10 cellular contexts compared by ENCODE assay signal in genomic region chr6:166258854-166259276, GRCh38. TPM values are rescaled to one million over a fixed set of nuclear protein-coding genes. Genes with fewer than 3 reads are reported as not detected.
DNase-seq lines count a peak whose midpoint lies in the region; ATAC-seq and TF ChIP-seq lines count a peak whose summit lies in the region.
"Had no signal": no experiment of that assay in that cellular context is flagged by ENCODE, and none has a peak within 500 bp of the region (broad histone marks: within the 10 kb centered on the region; RNA-seq: fewer than 3 reads in every experiment).

No MANE protein-coding gene starts in this region.

- peaks cover 52% of the 10 kb centered on the region for H3K27me3 Mint-ChIP-seq in T-helper 17 cell

- H3K27ac ChIP-seq in upper lobe of left lung, result peak overlapping the region; percentile 69 to 84 (median 76)

- no peak overlapping the region for H3K4me3 Mint-ChIP-seq in T-helper 17 cell

- H3K36me3 ChIP-seq in upper lobe of left lung, result no peaks in the 10 kb centered on the region

- 47 to 55% methylated on average over 10 of the region's 10 CpGs for WGBS in upper lobe of left lung, 2 donors

- peak in 1 of 4 donors; percentile 73 for TF ChIP-seq POLR2A in upper lobe of left lung (IDR thresholded peaks at IDR 0.05)

- DNase-seq in T-helper 17 cell, result peak in 1 of 3 donors; percentile 28
- peak; percentile 53 for DNase-seq in left cardiac atrium
- DNase-seq in upper lobe of left lung, result peak in 1 of 2 donors; percentile 71
- no peak for DNase-seq in NCI-H2227 treated with DMSO at 0.1 percent for 48 hours (lab: John Stamatoyannopoulos, UW)
- DNase-seq in NCI-H2107 (lab: John Stamatoyannopoulos, UW), result no peak
- DNase-seq in NCI-H446 (lab: John Stamatoyannopoulos, UW), result no peak

- H3K9me3 ChIP-seq in T-helper 17 cell (ENCODE audit: control insufficient read depth, low read length, poor library complexity, severe bottlenecking) (no peaks in the 10 kb centered on the region), upper lobe of left lung (no peaks in the 10 kb centered on the region)

- H3K27ac Mint-ChIP-seq in T-helper 17 cell, result peak overlapping the region; percentile 72

- no peak for TF ChIP-seq CTCF in upper lobe of left lung (IDR thresholded peaks at IDR 0.05)

- no peak overlapping the region for H3K4me3 ChIP-seq in upper lobe of left lung

- H3K4me1 Mint-ChIP-seq in T-helper 17 cell, result peaks cover 15% of the 10 kb centered on the region

- peaks cover 1 to 13% (median 10%) of the 10 kb centered on the region in 4 donors for H3K4me1 ChIP-seq in upper lobe of left lung

- ATAC-seq in GM18909 (IDR thresholded peaks at IDR 0.05; ENCODE audit: poor library complexity, unreplicated experiment) (peak; percentile 73), HG03108 (IDR thresholded peaks at IDR 0.05; ENCODE audit: unreplicated experiment) (peak; percentile 60), T-helper 17 cell (peak; percentile 44), left cardiac atrium (peak; percentile 19 to 64), upper lobe of left lung (ENCODE audit: low FRiP score in 2 of 2) (peak; percentile 77 to 88)

- peaks cover 0 to 1% (median 0%) of the 10 kb centered on the region in 4 donors for H3K27me3 ChIP-seq in upper lobe of left lung

- intact Hi-C loops in left cardiac atrium (cut with DNase I), result no loop called here

- H3K36me3 Mint-ChIP-seq in T-helper 17 cell (ENCODE audit: low read depth), result no peaks in the 10 kb centered on the region

- TF ChIP-seq EP300 in upper lobe of left lung (IDR thresholded peaks at IDR 0.05), result no peak

RNA-seq across cellular contexts. Expression of gene PRR18, which starts 49.3 kb away (rescaled TPM):
- total RNA-seq in T-helper 17 cell, result not detected
- total RNA-seq in left cardiac atrium, result under 1 TPM; 0.26 to 0.65 TPM
- 1 to 10 TPM in 1 of 6 donors, under 1 TPM in 3, not detected in 2; 0.15 to 2.1 (median 0.50) TPM for total RNA-seq in upper lobe of left lung
- total RNA-seq: epithelial cell of proximal tubule, LHCN-M2 had no signal
